8 cellular contexts compared by ENCODE assay signal in genomic region chr1:20212685-20213331, GRCh38. TPM values are rescaled to one million over a fixed set of nuclear protein-coding genes. Genes with fewer than 3 reads are reported as not detected.
DNase-seq lines count a peak whose midpoint lies in the region; ATAC-seq lines count a peak whose summit lies in the region.

No MANE protein-coding gene starts in this region.

- no peaks in the 10 kb centered on the region for H3K9me3 ChIP-seq in BLaER1 treated with 17β-estradiol and CSF1 and Interleukin-3, amounts not matched to agents 10 nM and 100 nM (replicated peaks in 1 of 11)

- H3K36me3 ChIP-seq in BLaER1 treated with 17β-estradiol and CSF1 and Interleukin-3, amounts not matched to agents 10 nM and 100 nM = no peaks in the 10 kb centered on the region

- H4K20me1 ChIP-seq in BLaER1 treated with 17β-estradiol and CSF1 and Interleukin-3, amounts not matched to agents 10 nM and 100 nM = no peaks in the 10 kb centered on the region

- DNase-seq in HK-2 (ENCODE audit: unreplicated experiment) (peak; percentile 90), NCI-H526 treated with DMSO at 0.1 percent for 48 hours (lab: John Stamatoyannopoulos, UW) (peak; percentile 31), ecto neural progenitor cell (ENCODE audit: low spot score) (peak; percentile 90), lung microvascular endothelial cell (ENCODE audit: low read depth in 2 of 2) (peak; percentile 51 to 61)
- peak; percentile 48 to 62 for DNase-seq in activated CD4-positive, alpha-beta T cell treated with anti-CD3 and anti-CD28 coated beads, Interleukin-2, amount 50 U/mL, for 48 hours
- peak; percentile 16 to 28 for DNase-seq in stimulated activated CD8-positive, alpha-beta memory T cell treated with anti-CD3 and anti-CD28 coated beads, Interleukin-2, amount 100 ng/mL, for 1 hour (ENCODE audit: low read depth in 2 of 2)

- no peaks in the 10 kb centered on the region for H3K27me3 ChIP-seq in BLaER1 treated with 17β-estradiol and CSF1 and Interleukin-3, amounts not matched to agents 10 nM and 100 nM

- peak overlapping the region in 10 of 11 experiments; percentile 0 to 59 (median 42); a peak in 14 of 22 replicates for H3K9ac ChIP-seq in BLaER1 treated with 17β-estradiol and CSF1 and Interleukin-3, amounts not matched to agents 10 nM and 100 nM

- H3K27ac ChIP-seq in BLaER1 treated with 17β-estradiol and CSF1 and Interleukin-3, amounts not matched to agents 10 nM and 100 nM = peak overlapping the region in 8 of 11 experiments; percentile 2 to 61 (median 48); a peak in 7 of 22 replicates

- no peak for ATAC-seq in HG03095 (IDR thresholded peaks at IDR 0.05; ENCODE audit: unreplicated experiment)

- peak overlapping the region; percentile 73 to 97 (median 86) for H3K4me2 ChIP-seq in BLaER1 treated with 17β-estradiol and CSF1 and Interleukin-3, amounts not matched to agents 10 nM and 100 nM

- peaks cover 6 to 42% (median 34%) of the 10 kb centered on the region in 10 experiments; a peak in 19 of 20 replicates for H3K4me1 ChIP-seq in BLaER1 treated with 17β-estradiol and CSF1 and Interleukin-3, amounts not matched to agents 10 nM and 100 nM

- H3K4me3 ChIP-seq in BLaER1 treated with 17β-estradiol and CSF1 and Interleukin-3, amounts not matched to agents 10 nM and 100 nM = peak overlapping the region in 3 of 10 experiments; percentile 16 to 41 (median 29); a peak in 5 of 20 replicates

RNA-seq across cellular contexts. Expression of gene PLA2G2C, which starts 26.5 kb away (rescaled TPM):
- total RNA-seq in lung microvascular endothelial cell = not detected in 2 replicates

RNA-seq across cellular contexts. Expression of gene UBXN10, which starts 26.9 kb away (rescaled TPM):
- under 0.01 TPM in 1 of 2 replicates, not detected in the other for total RNA-seq in lung microvascular endothelial cell

Comparison
In these comparisons a context has a peak if more than half of its experiments do, and no peak if none do; other contexts are left out.
1. DNase-seq: peak in every context shown above with its lines; median percentile 90 in HK-2; 90 in ecto neural progenitor cell; 56 in lung microvascular endothelial cell; 55 in activated CD4-positive, alpha-beta T cell treated with anti-CD3 and anti-CD28 coated beads, Interleukin-2, amount 50 U/mL, for 48 hours; 31 in NCI-H526 treated with DMSO at 0.1 percent for 48 hours; 22 in stimulated activated CD8-positive, alpha-beta memory T cell treated with anti-CD3 and anti-CD28 coated beads, Interleukin-2, amount 100 ng/mL, for 1 hour.